8 cellular contexts compared by ENCODE assay signal in genomic region chr1:18907021-18907913, GRCh38. TPM values are rescaled to one million over a fixed set of nuclear protein-coding genes. Genes with fewer than 3 reads are reported as not detected.
DNase-seq lines count a peak whose midpoint lies in the region; ATAC-seq and TF ChIP-seq lines count a peak whose summit lies in the region.

No MANE protein-coding gene starts in this region.

- peaks cover 16% of the 10 kb centered on the region for H3K4me1 Mint-ChIP-seq in activated CD4-positive, alpha-beta memory T cell treated with anti-CD3 and anti-CD28 coated beads for 36 hours (ENCODE audit: low read depth)
- peaks cover 11% of the 10 kb centered on the region for H3K4me1 Mint-ChIP-seq in memory B cell

- peaks cover 47% of the 10 kb centered on the region for H3K36me3 Mint-ChIP-seq in activated CD4-positive, alpha-beta memory T cell treated with anti-CD3 and anti-CD28 coated beads for 36 hours
- H3K36me3 Mint-ChIP-seq in memory B cell = peaks cover 23% of the 10 kb centered on the region

- CTCF ChIA-PET in activated CD4-positive, alpha-beta memory T cell treated with anti-CD3 and anti-CD28 coated beads for 36 hours (lab: Charles Lee) = interaction anchor here (0.6 to 10.8 kb wide), 42 partner anchors 8 to 258 kb away, joined by 3 to 144 read pairs (median 5); partner anchors contain the start of gene IFFO2

- DNase-seq in 8988T (peak; percentile 54), NCI-H460 (ENCODE audit: extremely low read depth, low read depth) (peak; percentile 50), ecto neural progenitor cell (ENCODE audit: low spot score) (peak; percentile 73), memory B cell (ENCODE audit: low spot score in 2 of 2) (peak; percentile 64 to 74), middle frontal gyrus (ENCODE audit: extremely low spot score, low spot score) (no peak)
- peak; percentile 64 for DNase-seq in activated CD4-positive, alpha-beta memory T cell treated with anti-CD3 and anti-CD28 coated beads for 36 hours
- DNase-seq in stimulated activated CD8-positive, alpha-beta memory T cell treated with anti-CD3 and anti-CD28 coated beads, Interleukin-7, amount 100 ng/mL, for 4 hours (ENCODE audit: low read depth in 2 of 2) = peak; percentile 30 to 47

- H3K9me3 Mint-ChIP-seq in activated CD4-positive, alpha-beta memory T cell treated with anti-CD3 and anti-CD28 coated beads for 36 hours = peaks cover 14% of the 10 kb centered on the region
- no peaks in the 10 kb centered on the region for H3K9me3 Mint-ChIP-seq in memory B cell

- intact Hi-C loops in activated CD4-positive, alpha-beta memory T cell treated with anti-CD3 and anti-CD28 coated beads for 36 hours (cut with micrococcal nuclease) = loop anchor here (1.0 to 10.0 kb wide), 5 partner anchors 65 to 338 kb away; no protein-coding TSS in a partner anchor

- POLR2A ChIA-PET in activated CD4-positive, alpha-beta memory T cell treated with anti-CD3 and anti-CD28 coated beads for 36 hours (lab: Charles Lee) = interaction anchor here (0.6 to 2.7 kb wide), 4 partner anchors 20 to 48 kb away, joined by 3 to 14 read pairs (median 4); no protein-coding TSS in a partner anchor

- peak overlapping the region; percentile 13 for H3K27ac Mint-ChIP-seq in activated CD4-positive, alpha-beta memory T cell treated with anti-CD3 and anti-CD28 coated beads for 36 hours
- H3K27ac Mint-ChIP-seq in memory B cell = peak overlapping the region; percentile 80

- H3K27me3 Mint-ChIP-seq in activated CD4-positive, alpha-beta memory T cell treated with anti-CD3 and anti-CD28 coated beads for 36 hours = no peaks in the 10 kb centered on the region
- no peaks in the 10 kb centered on the region for H3K27me3 Mint-ChIP-seq in memory B cell

- peak; percentile 12 for ATAC-seq in memory B cell (ENCODE audit: low read depth)

- TF ChIP-seq CTCF in GM12873 (IDR thresholded peaks at IDR 0.05; ENCODE audit: insufficient read depth, low read depth, low read length, missing control alignments) = peak; percentile 72

- no peak overlapping the region for H3K4me3 Mint-ChIP-seq in activated CD4-positive, alpha-beta memory T cell treated with anti-CD3 and anti-CD28 coated beads for 36 hours
- H3K4me3 Mint-ChIP-seq in memory B cell = peak overlapping the region; percentile 69

RNA-seq across cellular contexts. Expression of gene ALDH4A1, which starts 4.9 kb away (rescaled TPM):
- total RNA-seq in NCI-H460 (2014; rRNA removed; shearing (Covaris generic)) = 3.0 and 3.8 TPM in 2 replicates
- 6.9 and 9.1 TPM in 2 replicates for polyA plus RNA-seq in NCI-H460 (2014; cell fraction: nucleus; rRNA removed)
- 1 to 10 TPM; 7.2 to 7.3 TPM for total RNA-seq in activated CD4-positive, alpha-beta memory T cell treated with anti-CD3 and anti-CD28 coated beads for 36 hours

RNA-seq across cellular contexts. Expression of gene TAS1R2, which starts 47.8 kb away (rescaled TPM):
- total RNA-seq in NCI-H460 (2014; rRNA removed; shearing (Covaris generic)) = not detected in 2 replicates
- not detected in 2 replicates for polyA plus RNA-seq in NCI-H460 (2014; cell fraction: nucleus; rRNA removed)
- not detected for total RNA-seq in activated CD4-positive, alpha-beta memory T cell treated with anti-CD3 and anti-CD28 coated beads for 36 hours

RNA-seq across cellular contexts. Expression of gene IFFO2, which starts 49.2 kb away (rescaled TPM):
- 14.1 and 15.5 TPM in 2 replicates for total RNA-seq in NCI-H460 (2014; rRNA removed; shearing (Covaris generic))
- 6.6 and 11.3 TPM in 2 replicates for polyA plus RNA-seq in NCI-H460 (2014; cell fraction: nucleus; rRNA removed)
- total RNA-seq in activated CD4-positive, alpha-beta memory T cell treated with anti-CD3 and anti-CD28 coated beads for 36 hours = 10 to 100 TPM; 40.4 to 42.0 TPM
